Comparison of ENCODE assay signal across 18 cellular contexts in the genomic region with DNA sequence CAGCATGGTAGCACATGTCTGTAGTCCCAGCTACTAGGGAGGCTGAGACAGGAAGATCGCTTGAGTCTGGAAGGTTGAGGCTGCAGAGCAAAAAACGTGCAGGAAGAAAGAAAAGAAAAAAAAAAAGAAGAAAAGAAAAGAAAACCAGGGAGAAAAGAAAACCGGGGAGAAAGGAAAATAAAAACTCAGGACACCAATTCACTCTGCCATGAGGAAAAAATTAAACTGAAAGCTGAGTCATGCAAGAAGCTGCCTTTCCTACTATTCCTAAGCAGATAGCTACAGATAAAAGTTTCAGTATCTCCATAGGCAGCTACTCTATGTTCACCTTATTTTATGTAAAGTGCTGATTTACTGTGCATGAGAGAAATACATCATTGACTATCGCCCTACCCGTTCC. TPM values are rescaled to one million over a fixed set of nuclear protein-coding genes. Genes with fewer than 3 reads are reported as not detected.
DNase-seq lines count a peak whose midpoint lies in the region; ATAC-seq and TF ChIP-seq lines count a peak whose summit lies in the region.
"Had no signal": no experiment of that assay in that cellular context is flagged by ENCODE, and none has a peak within 500 bp of the region (broad histone marks: within the 10 kb centered on the region; RNA-seq: fewer than 3 reads in every experiment).

No MANE protein-coding gene starts in this region.

- H4K8ac ChIP-seq in mesenchymal stem cell (ENCODE audit: low read length): no peak overlapping the region

- dilution Hi-C loops in mammary epithelial cell (cut with HindIII; ENCODE audit: low sequenced_read_pairs): no loop called here

- DNase-seq in breast epithelium (ENCODE audit: low spot score in 2 of 2): no peak
- no peak for DNase-seq in mammary epithelial cell
- DNase-seq in amniotic epithelial cell (ENCODE audit: low read depth): peak; percentile 42
- DNase-seq in mesenchymal stem cell: no peak
- DNase-seq in tibial nerve (ENCODE audit: low spot score in 2 of 2): no peak
- no peak for DNase-seq in NCI-H1092 treated with DMSO at 0.1 percent for 48 hours (lab: John Stamatoyannopoulos, UW)
- DNase-seq in left lung: no peak
- DNase-seq: activated T-cell treated with anti-CD3 and anti-CD28 coated beads, Interleukin-2, amount 50 U/mL, for 1 hour; C1 segment of cervical spinal cord; H9; immature natural killer cell; NCI-H187 treated with DMSO at 0.1 percent for 48 hours; stimulated activated CD4-positive, alpha-beta T cell treated with anti-CD3 and anti-CD28 coated beads, Interleukin-4, amount 100 ng/mL, for 24 hours had no signal

- CTCF ChIA-PET in mammary epithelial cell (lab: Charles Lee; ENCODE audit: low non-redundant PET): no interaction called here

- no peak overlapping the region for H3K4ac ChIP-seq in mesenchymal stem cell (ENCODE audit: low read depth in 1 of 2, low read length in 2 of 2)

- H3K9ac ChIP-seq in mammary epithelial cell (ENCODE audit: insufficient read depth, low read length): no peak overlapping the region
- peak overlapping the region; percentile 87 for H3K9ac ChIP-seq in mesenchymal stem cell (ENCODE audit: low read length)

- no peak overlapping the region for H2BK12ac ChIP-seq in mesenchymal stem cell (ENCODE audit: low read length in 2 of 2)

- in situ Hi-C loops in mammary epithelial cell (cut with MboI; ENCODE audit: low sequenced_read_pairs in 2 of 2): no loop called here

- no peaks in the 10 kb centered on the region for H4K20me1 ChIP-seq in mammary epithelial cell (ENCODE audit: insufficient read depth, low read length)

- TF ChIP-seq EP300 in tibial nerve (IDR thresholded peaks at IDR 0.05): no peak

- H3K27me3 ChIP-seq in breast epithelium (no peaks in the 10 kb centered on the region), mammary epithelial cell (ENCODE audit: insufficient read depth, low read length) (peaks cover 10% of the 10 kb centered on the region), mesenchymal stem cell (ENCODE audit: control insufficient read depth in 1 of 2, insufficient read depth in 1 of 2, low read length in 2 of 2) (no peaks in the 10 kb centered on the region), tibial nerve (no peaks in the 10 kb centered on the region), left lung (peaks cover 0 to 6% of the 10 kb centered on the region in 2 donors)

- H3K36me3 ChIP-seq in breast epithelium: no peaks in the 10 kb centered on the region
- no peaks in the 10 kb centered on the region for H3K36me3 ChIP-seq in mammary epithelial cell (ENCODE audit: insufficient read depth, low read length)
- peaks cover 4 to 54% of the 10 kb centered on the region in 2 experiments for H3K36me3 ChIP-seq in mesenchymal stem cell (ENCODE audit: control insufficient read depth in 1 of 2, insufficient read depth in 2 of 2, low read depth in 1 of 2, low read length in 2 of 2)
- H3K36me3 ChIP-seq in tibial nerve: no peaks in the 10 kb centered on the region
- no peaks in the 10 kb centered on the region for H3K36me3 ChIP-seq in left lung
- H3K36me3 ChIP-seq: neutrophil had no signal

- no peak overlapping the region for H2BK120ac ChIP-seq in mesenchymal stem cell (ENCODE audit: low read depth, low read length)

- peak overlapping the region; percentile 27 to 28 for H3K27ac ChIP-seq in breast epithelium
- no peak overlapping the region for H3K27ac ChIP-seq in mammary epithelial cell (ENCODE audit: insufficient read depth, low read depth, low read length)
- peak overlapping the region; percentile 39 for H3K27ac ChIP-seq in mesenchymal stem cell (ENCODE audit: low read length, poor library complexity, severe bottlenecking)
- peak overlapping the region in 3 of 4 donors; percentile 40 to 70 (median 69) for H3K27ac ChIP-seq in tibial nerve
- H3K27ac ChIP-seq in left lung: peak overlapping the region in 1 of 2 donors; percentile 5
- H3K27ac ChIP-seq: 22Rv1, neutrophil had no signal

- BruUV-seq in mammary epithelial cell (replicated peaks; lab: Mats Ljungman, UMichigan): no TSS peak

- TF ChIP-seq CTCF in breast epithelium (IDR thresholded peaks at IDR 0.05) (no peak), mammary epithelial cell (conservative IDR thresholded peaks at IDR 0.05 in 1 of 2, IDR thresholded peaks at IDR 0.05 in 1 of 2; ENCODE audit: extremely low read depth in 1 of 2, insufficient read depth in 1 of 2, low read depth in 1 of 2, low read length in 2 of 2) (no peak), tibial nerve (IDR thresholded peaks at IDR 0.05) (no peak), left lung (IDR thresholded peaks at IDR 0.05) (no peak)

- no peak overlapping the region for H4K91ac ChIP-seq in mesenchymal stem cell (ENCODE audit: low read length)

- H3K79me2 ChIP-seq in mammary epithelial cell (ENCODE audit: insufficient read depth, low read length): no peaks in the 10 kb centered on the region

- no peak for TF ChIP-seq POLR2A in breast epithelium (IDR thresholded peaks at IDR 0.05)
- TF ChIP-seq POLR2A in tibial nerve (IDR thresholded peaks at IDR 0.05): no peak

- 75% methylated on average over 4 of the region's 5 CpGs for WGBS in mammary epithelial cell (ENCODE audit: low coverage, missing lambda C conversion rate)
- WGBS in mesenchymal stem cell: 87% methylated on average over 4 of the region's 5 CpGs
- WGBS in tibial nerve, 2 donors: 51 to 68% methylated on average over 5 of the region's 5 CpGs

- no peak overlapping the region for H3K4me2 ChIP-seq in mammary epithelial cell (ENCODE audit: insufficient read depth, low read depth, low read length)
- no peak overlapping the region for H3K4me2 ChIP-seq in mesenchymal stem cell (ENCODE audit: low read length, poor library complexity, severe bottlenecking)

- no peak overlapping the region for H2BK15ac ChIP-seq in mesenchymal stem cell (ENCODE audit: low read depth, poor library complexity, severe bottlenecking)

- ATAC-seq in HG03025 (IDR thresholded peaks at IDR 0.05; ENCODE audit: low FRiP score, unreplicated experiment) (no peak), left lung (no peak)
- ATAC-seq: activated naive CD4-positive, alpha-beta T cell treated with anti-CD3 and anti-CD28 coated beads, Interleukin-2, amount 50 U/mL, for 72 hours had no signal

- intact Hi-C loops in breast epithelium (cut with DNase I; ENCODE audit: low total_unique reads): no loop called here
- intact Hi-C loops in mammary epithelial cell (cut with micrococcal nuclease): no loop called here
- intact Hi-C loops in left lung (cut with DNase I): no loop called here

- no peak overlapping the region for H2AK5ac ChIP-seq in mesenchymal stem cell (ENCODE audit: low read length, severe bottlenecking)

- H3K9me3 ChIP-seq in breast epithelium (no peaks in the 10 kb centered on the region), mammary epithelial cell (replicated peaks; ENCODE audit: insufficient read depth, low read length) (no peaks in the 10 kb centered on the region), mesenchymal stem cell (ENCODE audit: control insufficient read depth, low read length) (no peaks in the 10 kb centered on the region), tibial nerve (no peaks in the 10 kb centered on the region), left lung (no peaks in the 10 kb centered on the region)
- H3K9me3 ChIP-seq: neutrophil had no signal

- H3K4me3 ChIP-seq in breast epithelium: peak overlapping the region in 1 of 3 donors; percentile 6
- no peak overlapping the region for H3K4me3 ChIP-seq in mammary epithelial cell (replicated peaks in 1 of 3; ENCODE audit: insufficient read depth in 1 of 3, low read depth in 2 of 3, low read length in 3 of 3)
- peak overlapping the region in 1 of 2 experiments; percentile 46 for H3K4me3 ChIP-seq in mesenchymal stem cell (ENCODE audit: insufficient read depth in 1 of 2, low read depth in 1 of 2, low read length in 2 of 2)
- peak overlapping the region in 1 of 4 donors; percentile 11 for H3K4me3 ChIP-seq in tibial nerve
- H3K4me3 ChIP-seq in left lung: no peak overlapping the region

- H3K4me1 ChIP-seq in breast epithelium (peaks cover 0 to 10% of the 10 kb centered on the region in 2 donors), mammary epithelial cell (ENCODE audit: insufficient read depth, low read length) (peaks cover 11% of the 10 kb centered on the region), mesenchymal stem cell (ENCODE audit: control insufficient read depth, insufficient read depth, low read depth, low read length) (peaks cover 21% of the 10 kb centered on the region), tibial nerve (peaks cover 0 to 49% (median 13%) of the 10 kb centered on the region in 4 donors), left lung (peaks cover 4 to 5% of the 10 kb centered on the region in 2 donors)

- H2AFZ ChIP-seq in mammary epithelial cell (ENCODE audit: low read depth, low read length) (no peak overlapping the region), mesenchymal stem cell (ENCODE audit: low read depth, low read length) (no peak overlapping the region)

- no peak overlapping the region for H2BK5ac ChIP-seq in mesenchymal stem cell (ENCODE audit: low read depth, low read length, poor library complexity, severe bottlenecking)

- peaks cover 14% of the 10 kb centered on the region for H3K79me1 ChIP-seq in mesenchymal stem cell (replicated peaks; ENCODE audit: low read length, poor library complexity, severe bottlenecking)

- H3K14ac ChIP-seq in mesenchymal stem cell (ENCODE audit: low read length in 2 of 2): no peak overlapping the region

- H3K18ac ChIP-seq in mesenchymal stem cell (ENCODE audit: low read depth in 1 of 2, low read length in 2 of 2): no peak overlapping the region

- no peak overlapping the region for H3K23ac ChIP-seq in mesenchymal stem cell (ENCODE audit: low read length in 2 of 2)

RNA-seq across cellular contexts. Expression of a gene that starts 10.5 kb away (rescaled TPM):
- total RNA-seq in breast epithelium (10 to 100 TPM; 38.7 to 41.7 (median 41.0) TPM), mammary epithelial cell (under 1 TPM in 1 of 2 donors, not detected in 1; 0.17 TPM), tibial nerve (10 to 100 TPM; 31.5 to 92.4 (median 47.5) TPM), left lung (10 to 100 TPM; 32.9 to 46.0 TPM)
- polyA plus RNA-seq in mammary epithelial cell: not detected
- polyA minus RNA-seq in mammary epithelial cell: not detected
- 0.01 TPM for polyA plus RNA-seq in mesenchymal stem cell (2013, experiment 1 of 2)
- 0.01 TPM for polyA plus RNA-seq in mesenchymal stem cell (2013, experiment 2 of 2)
- total RNA-seq: NCI-H460 had no signal
- polyA plus RNA-seq: immature natural killer cell had no signal

Comparison
In these comparisons a context has a peak if more than half of its experiments do, and no peak if none do; other contexts are left out.
1. RNA of a gene that starts 10.5 kb away (total RNA-seq): 31.5 to 92.4 TPM in tibial nerve, 32.9 to 46.0 TPM in left lung and 38.7 to 41.7 TPM in breast epithelium; 0.17 TPM in mammary epithelial cell; every median in the first group is over 10 times any median in the second.